In the genomic region with DNA sequence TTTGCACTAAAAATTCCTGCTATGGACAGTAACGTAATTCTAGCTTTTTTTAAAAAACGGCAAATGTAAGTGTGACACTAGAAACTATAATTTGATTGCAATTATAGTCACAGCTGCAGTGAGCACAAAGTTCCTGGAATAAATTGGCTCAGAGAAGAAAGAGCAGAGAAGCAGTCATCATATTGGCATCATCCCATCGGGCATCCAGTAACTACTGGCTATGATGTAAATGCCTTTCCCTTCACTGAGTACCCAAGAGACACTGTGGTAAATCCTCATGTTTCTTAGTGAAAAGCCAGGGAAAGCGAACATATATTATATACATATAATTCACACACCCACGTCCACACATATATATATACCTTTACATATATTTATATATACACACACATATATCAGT, we compare ENCODE assay signal across 15 cellular contexts. TPM values are rescaled to one million over a fixed set of nuclear protein-coding genes. Genes with fewer than 3 reads are reported as not detected.
A peak's percentile ranks its signal among the peaks of the same experiment; 100 is the strongest.
DNase-seq lines count a peak whose midpoint lies in the region; ATAC-seq, FAIRE-seq and TF ChIP-seq lines count a peak whose summit lies in the region.
"Had no signal": no experiment of that assay in that cellular context is flagged by ENCODE, and none has a peak within 500 bp of the region (broad histone marks: within the 10 kb centered on the region; RNA-seq: fewer than 3 reads in every experiment).

No MANE protein-coding gene starts in this region.

- DNase-seq in Right ventricle myocardium inferior (ENCODE audit: missing footprints) (no peak), cardiac septum (ENCODE audit: low spot score) (no peak), astrocyte of the cerebellum (ENCODE audit: low read depth) (peak; percentile 24), left cardiac atrium (no peak), stromal cell of bone marrow (ENCODE audit: low read depth) (peak; percentile 93), GM19239 (ENCODE audit: insufficient read length, low spot score) (no peak)
- no peak for DNase-seq in effector CD8-positive, alpha-beta T cell (lab: John Stamatoyannopoulos, UW)
- no peak for DNase-seq in activated naive CD4-positive, alpha-beta T cell treated with anti-CD3 and anti-CD28 coated beads, Interleukin-2, amount 50 U/mL, for 16 hours
- DNase-seq: mesendoderm, NCI-H1417, stomach, T-helper 2 cell had no signal

- H3K4me3 ChIP-seq in astrocyte of the cerebellum (ENCODE audit: low read depth, low read length), result no peak overlapping the region
- H3K4me3 ChIP-seq: stomach had no signal

- in situ Hi-C loops in astrocyte of the cerebellum (cut with HindIII; ENCODE audit: low sequenced_read_pairs), result no loop called here

- no peak for TF ChIP-seq CTCF in astrocyte of the cerebellum (IDR thresholded peaks at IDR 0.05; ENCODE audit: low read depth, low read length, missing control alignments)

- FAIRE-seq in GM19239 (lab: Jason Lieb, UNC), result no peak
- FAIRE-seq: colon, islet of Langerhans had no signal

- ATAC-seq in Right ventricle myocardium inferior (peak; percentile 49), left cardiac atrium (peak; percentile 41 to 67)
- ATAC-seq: CD8-positive, alpha-beta T cell had no signal

- intact Hi-C loops in Right ventricle myocardium inferior (cut with DNase I) (no loop called here), cardiac septum (cut with DNase I) (no loop called here), left cardiac atrium (cut with DNase I) (no loop called here)

RNA-seq across cellular contexts. Expression of a gene that starts 43.6 kb away (rescaled TPM):
- 14.0 TPM for total RNA-seq in Right ventricle myocardium inferior
- 20.0 TPM for total RNA-seq in cardiac septum
- 10 to 100 TPM; 21.1 to 24.5 TPM for total RNA-seq in left cardiac atrium

Comparison
In these comparisons a context has a peak if more than half of its experiments do, and no peak if none do; other contexts are left out.
1. DNase-seq: peak in astrocyte of the cerebellum (single experiment) and stromal cell of bone marrow (single experiment); none in Right ventricle myocardium inferior (single experiment), cardiac septum (single experiment), left cardiac atrium (single experiment), GM19239 (single experiment), effector CD8-positive, alpha-beta T cell (single experiment) and activated naive CD4-positive, alpha-beta T cell treated with anti-CD3 and anti-CD28 coated beads, Interleukin-2, amount 50 U/mL, for 16 hours (single experiment).